ENCODE assay signal across 10 cellular contexts in the genomic region with DNA sequence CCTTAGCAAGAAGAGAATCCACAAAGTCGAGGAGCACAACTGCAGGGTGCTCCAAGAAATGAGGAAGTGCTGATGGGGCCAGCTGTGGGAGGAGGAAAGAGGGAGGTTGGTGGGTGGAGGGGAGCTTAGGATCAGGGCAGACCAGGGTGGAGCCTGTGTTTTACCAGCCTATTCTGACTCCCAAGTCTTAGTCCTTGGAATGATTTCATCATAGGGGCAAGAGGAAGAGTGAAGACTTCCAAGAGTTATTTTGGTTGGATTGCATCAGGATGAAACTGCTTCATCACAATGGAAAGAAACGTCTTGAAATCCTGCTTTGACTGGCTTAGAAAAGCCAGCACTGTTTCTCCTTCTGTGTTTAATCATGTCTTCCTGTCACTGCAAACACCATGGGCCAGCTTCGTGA.
DNase-seq lines count a peak whose midpoint lies in the region; ATAC-seq and TF ChIP-seq lines count a peak whose summit lies in the region.
"Had no signal": no experiment of that assay in that cellular context is flagged by ENCODE, and none has a peak within 500 bp of the region (broad histone marks: within the 10 kb centered on the region; RNA-seq: fewer than 3 reads in every experiment).

No MANE protein-coding gene starts in this region.

- 56 to 65% methylated on average over 3 of the region's 3 CpGs for WGBS in mesodermal cell (ENCODE audit: insufficient coverage in 2 of 2), 2 experiments

- H3K4me1 ChIP-seq in mesodermal cell (ENCODE audit: control insufficient read depth, insufficient read depth, low read length, poor library complexity, severe bottlenecking) = peaks cover 9% of the 10 kb centered on the region

- no peak for TF ChIP-seq CTCF in BJ (IDR thresholded peaks at IDR 0.05; ENCODE audit: insufficient read depth, low read depth, low read length)

- POLR2A ChIA-PET in BJ (lab: Charles Lee) = no interaction called here

- peak overlapping the region; percentile 36 for H3K27ac ChIP-seq in mesodermal cell (ENCODE audit: low read depth, low read length, severe bottlenecking)

- DNase-seq in BJ (ENCODE audit: low read depth) (peak; percentile 62), NCI-H226 (peak; percentile 78), dedifferentiated amniotic fluid mesenchymal stem cell (ENCODE audit: extremely low spot score) (peak; percentile 98), activated gamma-delta T cell (lab: John Stamatoyannopoulos, UW) (no peak)
- DNase-seq in stimulated activated naive CD4-positive, alpha-beta T cell (lab: John Stamatoyannopoulos, UW) = no peak
- DNase-seq: effector CD8-positive, alpha-beta T cell; NCI-H748 treated with DMSO at 0.1 percent for 48 hours had no signal

- CTCF ChIA-PET in BJ (lab: Yijun Ruan, JAX) = no interaction called here

- H3K4me3 ChIP-seq in BJ (ENCODE audit: low read depth, low read length) (no peak overlapping the region), mesodermal cell (ENCODE audit: extremely low read depth, insufficient read depth, low read length, poor library complexity, severe bottlenecking) (no peak overlapping the region)

- ATAC-seq in HG02588 (IDR thresholded peaks at IDR 0.05; ENCODE audit: unreplicated experiment) (no peak), GM21381 (IDR thresholded peaks at IDR 0.05; ENCODE audit: unreplicated experiment) (no peak)

- H3K36me3 ChIP-seq in BJ (ENCODE audit: control insufficient read depth, insufficient read depth, low read length) (no peaks in the 10 kb centered on the region), mesodermal cell (ENCODE audit: control insufficient read depth, insufficient read depth, low read length) (no peaks in the 10 kb centered on the region)

- H3K27me3 ChIP-seq in BJ (ENCODE audit: control insufficient read depth, insufficient read depth, low read length) = no peaks in the 10 kb centered on the region

- no peaks in the 10 kb centered on the region for H3K9me3 ChIP-seq in mesodermal cell (ENCODE audit: control insufficient read depth, low read length)

Comparison
In these comparisons a context has a peak if more than half of its experiments do, and no peak if none do; other contexts are left out.
1. DNase-seq: peak in BJ (single experiment), NCI-H226 (single experiment) and dedifferentiated amniotic fluid mesenchymal stem cell (single experiment); none in stimulated activated naive CD4-positive, alpha-beta T cell (0 of 6) and activated gamma-delta T cell (single experiment).